31 cellular contexts compared by ENCODE assay signal in the genomic region with DNA sequence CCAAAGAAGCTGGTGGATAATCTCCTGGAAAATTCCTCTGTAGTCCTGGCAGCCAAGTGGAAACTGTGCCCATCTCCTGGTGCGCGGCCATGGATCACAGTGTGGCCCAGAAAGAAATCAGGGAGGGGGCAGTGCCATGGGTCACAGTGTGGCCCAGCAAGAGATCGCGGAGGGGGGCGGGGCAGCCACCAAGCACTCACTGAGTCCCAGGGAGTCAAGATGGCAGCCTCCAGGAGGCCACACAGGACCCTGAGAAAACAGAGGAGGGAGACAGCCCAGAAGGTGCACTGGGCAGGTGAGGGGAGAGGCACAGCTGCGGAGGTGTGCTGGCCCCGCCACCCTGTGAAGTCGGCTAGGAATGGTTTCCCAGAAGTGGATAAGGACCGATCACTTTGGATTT. TPM values are rescaled to one million over a fixed set of nuclear protein-coding genes. Genes with fewer than 3 reads are reported as not detected.
A peak's percentile ranks its signal among the peaks of the same experiment; 100 is the strongest.
DNase-seq lines count a peak whose midpoint lies in the region; ATAC-seq and TF ChIP-seq lines count a peak whose summit lies in the region.
"Had no signal": no experiment of that assay in that cellular context is flagged by ENCODE, and none has a peak within 500 bp of the region (broad histone marks: within the 10 kb centered on the region; RNA-seq: fewer than 3 reads in every experiment).

No MANE protein-coding gene starts in this region.

- no peaks in the 10 kb centered on the region for H3K79me2 ChIP-seq in H9 (ENCODE audit: insufficient read depth, low read length)
- H3K79me2 ChIP-seq in hepatocyte = no peaks in the 10 kb centered on the region

- H3K9me2 ChIP-seq in hepatocyte (replicated peaks; ENCODE audit: insufficient read depth) = no peaks in the 10 kb centered on the region

- H3K4me3 ChIP-seq in hepatocyte = no peak overlapping the region
- H3K4me3 ChIP-seq: GM12878, GM23248, HAP-1, PC-9, SJCRH30 had no signal

- H2BK12ac ChIP-seq in H9 (ENCODE audit: insufficient read length, low read depth, low read length) = no peak overlapping the region

- H3K36me3 ChIP-seq in hepatocyte (replicated peaks; ENCODE audit: insufficient read depth, low read depth) = no peaks in the 10 kb centered on the region
- H3K36me3 ChIP-seq: HAP-1 had no signal

- H3K79me1 ChIP-seq in H9 (ENCODE audit: insufficient read depth, low read depth, low read length, poor library complexity, severe bottlenecking) = no peaks in the 10 kb centered on the region

- no peak overlapping the region for H3K4me2 ChIP-seq in H9 (ENCODE audit: insufficient read depth, insufficient read length, low read length)
- H3K4me2 ChIP-seq in hepatocyte = no peak overlapping the region
- H3K4me2 ChIP-seq: PC-9 had no signal

- H3K4me1 Mint-ChIP-seq in H9 = peaks cover 9 to 18% of the 10 kb centered on the region in 2 experiments
- no peaks in the 10 kb centered on the region for H3K4me1 Mint-ChIP-seq in chondrocyte (ENCODE audit: low read depth)
- H3K4me1 Mint-ChIP-seq in stimulated activated naive B cell treated with anti-CD40 and anti-IgM and Interleukin-4, amounts not matched to agents 10 μg/mL and 1 μg/mL and 100 μg/mL, for 72 hours = peaks cover 5 to 10% of the 10 kb centered on the region in 2 donors
- H3K4me1 Mint-ChIP-seq: CD4-positive, alpha-beta memory T cell had no signal

- TF ChIP-seq CTCF in H9 (conservative IDR thresholded peaks at IDR 0.05) (no peak), chondrocyte (IDR thresholded peaks at IDR 0.05) (no peak), hepatocyte (IDR thresholded peaks at IDR 0.05; ENCODE audit: poor library complexity) (no peak)

- no peak overlapping the region for H2BK15ac ChIP-seq in H9 (ENCODE audit: low read depth, low read length)

- no peak overlapping the region for H4K91ac ChIP-seq in H9 (ENCODE audit: insufficient read length, low read depth, low read length)

- no peak overlapping the region for H3K18ac ChIP-seq in H9 (ENCODE audit: insufficient read length, low read depth, low read length)

- H2AFZ ChIP-seq in H9 (ENCODE audit: low read length) (no peak overlapping the region), hepatocyte (no peak overlapping the region)
- H2AFZ ChIP-seq: GM23248, PC-9 had no signal

- no peak overlapping the region for H3K23ac ChIP-seq in H9 (ENCODE audit: insufficient read length, low read depth, low read length)

- no peak overlapping the region for H3K4ac ChIP-seq in H9 (ENCODE audit: low read depth, low read length)

- H3K4me3 Mint-ChIP-seq in H9 (no peak overlapping the region), chondrocyte (ENCODE audit: unreplicated experiment) (no peak overlapping the region)
- no peak overlapping the region for H3K4me3 Mint-ChIP-seq in stimulated activated naive B cell treated with anti-CD40 and anti-IgM and Interleukin-4, amounts not matched to agents 10 μg/mL and 1 μg/mL and 100 μg/mL, for 72 hours
- H3K4me3 Mint-ChIP-seq: CD4-positive, alpha-beta memory T cell; HFFc6; IgD-negative memory B cell had no signal

- peaks cover 68% of the 10 kb centered on the region for H3K27me3 Mint-ChIP-seq in H9 (ENCODE audit: low read depth)
- no peaks in the 10 kb centered on the region for H3K27me3 Mint-ChIP-seq in chondrocyte (ENCODE audit: low read depth)
- peaks cover 20 to 35% of the 10 kb centered on the region in 2 donors for H3K27me3 Mint-ChIP-seq in stimulated activated naive B cell treated with anti-CD40 and anti-IgM and Interleukin-4, amounts not matched to agents 10 μg/mL and 1 μg/mL and 100 μg/mL, for 72 hours

- no peak overlapping the region for H3K14ac ChIP-seq in H9 (ENCODE audit: insufficient read depth, low read length)

- H3K9me3 ChIP-seq in H9 (ENCODE audit: control insufficient read depth, low read depth, low read length) = no peaks in the 10 kb centered on the region
- H3K9me3 ChIP-seq in hepatocyte (ENCODE audit: low read depth) = no peaks in the 10 kb centered on the region
- H3K9me3 ChIP-seq: HAP-1, SJCRH30 had no signal

- no CpG with 5 or more reads among the region's 9 CpGs for whole genome bisulfite sequencing in H9 (ENCODE audit: extremely low coverage, insufficient read length, low lambda C conversion rate)
- WGBS in hepatocyte (ENCODE audit: low lambda C conversion rate, missing lambda C conversion rate) = 96% methylated on average over 9 of the region's 9 CpGs

- H3K36me3 Mint-ChIP-seq in H9 (ENCODE audit: insufficient read depth in 1 of 3, low read depth in 3 of 3) (no peaks in the 10 kb centered on the region), chondrocyte (ENCODE audit: low read depth) (peaks cover 18% of the 10 kb centered on the region)
- no peaks in the 10 kb centered on the region for H3K36me3 Mint-ChIP-seq in stimulated activated naive B cell treated with anti-CD40 and anti-IgM and Interleukin-4, amounts not matched to agents 10 μg/mL and 1 μg/mL and 100 μg/mL, for 72 hours
- H3K36me3 Mint-ChIP-seq: CD4-positive, alpha-beta memory T cell; IgD-negative memory B cell had no signal

- in situ Hi-C loops in KBM-7 (cut with MboI; ENCODE audit: low pct_unique_long_range_greater_than_20kb, low sequenced_read_pairs) = loop anchor here (25.0 kb wide), 1 partner anchor 265 kb away; no protein-coding TSS in a partner anchor

- no peak overlapping the region for H2BK20ac ChIP-seq in H9 (ENCODE audit: low read depth, low read length, poor library complexity, severe bottlenecking)

- H3K27ac ChIP-seq in H9 (ENCODE audit: insufficient read length, low read depth, low read length) (no peak overlapping the region), hepatocyte (no peak overlapping the region)
- H3K27ac ChIP-seq: GM23248, PC-9, SJCRH30 had no signal

- H3K23me2 ChIP-seq in H9 (ENCODE audit: insufficient read length, low read depth, low read length, poor library complexity, severe bottlenecking) = no peaks in the 10 kb centered on the region

- H2BK120ac ChIP-seq in H9 (ENCODE audit: low read depth, low read length, poor library complexity, severe bottlenecking) = no peak overlapping the region

- H2AK5ac ChIP-seq in H9 (ENCODE audit: insufficient read length, low read length) = no peak overlapping the region

- DNase-seq in H9 (peak; percentile 10), chondrocyte (ENCODE audit: low spot score) (peak; percentile 52), hepatocyte (ENCODE audit: low spot score) (peak; percentile 1), sciatic nerve (ENCODE audit: low spot score) (peak; percentile 34), NCI-H2196 (lab: John Stamatoyannopoulos, UW; ENCODE audit: unreplicated experiment) (no peak), KBM-7 (no peak)
- DNase-seq in stimulated activated naive B cell treated with anti-CD40 and anti-IgM and Interleukin-4, amounts not matched to agents 10 μg/mL and 1 μg/mL and 100 μg/mL, for 72 hours = no peak
- DNase-seq: C1 segment of cervical spinal cord; CD4-positive, alpha-beta memory T cell; COR-L47; DMS 273 treated with DMSO at 0.1 percent for 48 hours; DMS79; EL; GDM1; GM23248; HFFc6; NCI-H1092; NCI-H1436 treated with DMSO at 0.1 percent for 48 hours; NCI-H187 treated with DMSO at 0.1 percent for 48 hours; NCI-H446; NCI-H524 treated with DMSO at 0.1 percent for 48 hours; NCI-H774; NK-92 treated with Interleukin-12 subunit alpha and Interleukin-12 subunit beta, amount 100 ng/mL, for 24 hours; PC-9; SJCRH30 had no signal

- H3K27ac Mint-ChIP-seq in H9 = no peak overlapping the region
- H3K27ac Mint-ChIP-seq in chondrocyte (ENCODE audit: unreplicated experiment) = no peak overlapping the region
- H3K27ac Mint-ChIP-seq in stimulated activated naive B cell treated with anti-CD40 and anti-IgM and Interleukin-4, amounts not matched to agents 10 μg/mL and 1 μg/mL and 100 μg/mL, for 72 hours = no peak overlapping the region
- H3K27ac Mint-ChIP-seq: CD4-positive, alpha-beta memory T cell; HFFc6; IgD-negative memory B cell had no signal

- no peak overlapping the region for H3K9ac ChIP-seq in H9 (ENCODE audit: extremely low read depth, insufficient read length, low read length)
- H3K9ac ChIP-seq: GM23248 had no signal

- no peaks in the 10 kb centered on the region for H3K4me1 ChIP-seq in H9 (ENCODE audit: insufficient read depth, low read length)
- H3K4me1 ChIP-seq in hepatocyte (ENCODE audit: insufficient read depth) = no peaks in the 10 kb centered on the region
- H3K4me1 ChIP-seq: HAP-1 had no signal

- H4K8ac ChIP-seq in H9 (replicated peaks; ENCODE audit: insufficient read length, low read depth, low read length) = no peak overlapping the region

- H4K20me1 ChIP-seq in H9 (ENCODE audit: control insufficient read depth, insufficient read depth, insufficient read length) (no peaks in the 10 kb centered on the region), hepatocyte (ENCODE audit: insufficient read depth, poor library complexity, severe bottlenecking) (no peaks in the 10 kb centered on the region)

- H3K56ac ChIP-seq in H9 (ENCODE audit: insufficient read length, low read depth, low read length) = no peak overlapping the region

- H4K5ac ChIP-seq in H9 (ENCODE audit: insufficient read length, low read depth, low read length) = no peak overlapping the region

- ATAC-seq in sciatic nerve (no peak), HG03159 (IDR thresholded peaks at IDR 0.05; ENCODE audit: unreplicated experiment) (no peak)
- no peak for ATAC-seq in stimulated activated naive B cell treated with anti-CD40 and anti-IgM and Interleukin-4, amounts not matched to agents 10 μg/mL and 1 μg/mL and 100 μg/mL, for 72 hours (replicated peaks)
- ATAC-seq: GM12878, Right ventricle myocardium inferior had no signal

- H3K27me3 ChIP-seq in H9 (ENCODE audit: insufficient read depth, low read length) (no peaks in the 10 kb centered on the region), hepatocyte (no peaks in the 10 kb centered on the region)
- H3K27me3 ChIP-seq: SJCRH30 had no signal

- H3K9me3 Mint-ChIP-seq in H9 (no peaks in the 10 kb centered on the region), chondrocyte (ENCODE audit: low read depth) (no peaks in the 10 kb centered on the region)
- no peaks in the 10 kb centered on the region for H3K9me3 Mint-ChIP-seq in stimulated activated naive B cell treated with anti-CD40 and anti-IgM and Interleukin-4, amounts not matched to agents 10 μg/mL and 1 μg/mL and 100 μg/mL, for 72 hours
- H3K9me3 Mint-ChIP-seq: CD4-positive, alpha-beta memory T cell; HFFc6; IgD-negative memory B cell had no signal

- intact Hi-C loops in sciatic nerve (cut with DNase I) = no loop called here

- H2BK5ac ChIP-seq in H9 (ENCODE audit: insufficient read length, low read length) = no peak overlapping the region

- H3T11ph ChIP-seq in H9 (ENCODE audit: low read length) = no peak overlapping the region

RNA-seq across cellular contexts. Expression of gene ATP6V1B1, which starts 8.1 kb away (rescaled TPM):
- total RNA-seq in H9 (2021) (not detected in 2 replicates), chondrocyte (3.7 to 5.0 TPM (median 3.9 TPM) in 3 replicates), hepatocyte (0.84 and 1.7 TPM in 2 replicates), sciatic nerve (1.3 TPM)
- polyA plus RNA-seq in hepatocyte = 2.9 and 4.0 TPM in 2 replicates
- total RNA-seq: CD4-positive, alpha-beta memory T cell; GM12878; GM23248; Right ventricle myocardium inferior had no signal
- polyA plus RNA-seq: CD4-positive, alpha-beta memory T cell; GM12878; IgD-negative memory B cell had no signal

RNA-seq across cellular contexts. Expression of gene VAX2, which starts 27.3 kb away (rescaled TPM):
- not detected in 2 replicates for total RNA-seq in H9 (2021)
- total RNA-seq in chondrocyte = 4.5 to 5.1 TPM (median 5.0 TPM) in 3 replicates
- 0.20 and 0.52 TPM in 2 replicates for total RNA-seq in hepatocyte
- 0.23 and 1.2 TPM in 2 replicates for polyA plus RNA-seq in hepatocyte
- total RNA-seq in sciatic nerve = 1.9 TPM
- total RNA-seq: CD4-positive, alpha-beta memory T cell; GM12878; PC-9 had no signal
- polyA plus RNA-seq: CD4-positive, alpha-beta memory T cell; GM12878; IgD-negative memory B cell had no signal

RNA-seq across cellular contexts. Expression of gene ANKRD53, which starts 50.8 kb away (rescaled TPM):
- 0.28 and 0.88 TPM in 2 replicates for total RNA-seq in H9 (2021)
- 0.85 to 2.2 TPM (median 1.8 TPM) in 3 replicates for total RNA-seq in chondrocyte
- 0.48 and 0.97 TPM in 2 replicates for total RNA-seq in hepatocyte
- 3.4 and 4.7 TPM in 2 replicates for polyA plus RNA-seq in hepatocyte
- 2.2 TPM for total RNA-seq in sciatic nerve
- total RNA-seq: GM12878, GM23248, PC-9, RPMI7951 had no signal
- polyA plus RNA-seq: CD4-positive, alpha-beta memory T cell; IgD-negative memory B cell had no signal

Comparison
In these comparisons a context has a peak if more than half of its experiments do, and no peak if none do; other contexts are left out.
1. DNase-seq: peak in H9 (single experiment), chondrocyte (single experiment), hepatocyte (single experiment) and sciatic nerve (single experiment); none in stimulated activated naive B cell treated with anti-CD40 and anti-IgM and Interleukin-4, amounts not matched to agents 10 μg/mL and 1 μg/mL and 100 μg/mL, for 72 hours (single experiment), NCI-H2196 (single experiment) and KBM-7 (single experiment).